ENCODE assay signal across 9 cellular contexts in genomic region chr2:105344704-105345345, GRCh38. TPM values are rescaled to one million over a fixed set of nuclear protein-coding genes. Genes with fewer than 3 reads are reported as not detected.
DNase-seq lines count a peak whose midpoint lies in the region; ATAC-seq and TF ChIP-seq lines count a peak whose summit lies in the region.
"Had no signal": no experiment of that assay in that cellular context is flagged by ENCODE, and none has a peak within 500 bp of the region (broad histone marks: within the 10 kb centered on the region; RNA-seq: fewer than 3 reads in every experiment).

No MANE protein-coding gene starts in this region.

- POLR2A ChIA-PET in HCT116 (lab: Charles Lee), result no interaction called here

- ATAC-seq in HCT116 (peak; percentile 63; the same call in 1 of the 2 replicates), T-helper 17 cell (no peak), HG03521 (IDR thresholded peaks at IDR 0.05; ENCODE audit: unreplicated experiment) (no peak), GM18520 (IDR thresholded peaks at IDR 0.05; ENCODE audit: unreplicated experiment) (no peak), GM21390 (IDR thresholded peaks at IDR 0.05; ENCODE audit: unreplicated experiment) (no peak)
- ATAC-seq: activated CD4-positive, CD25-positive, alpha-beta regulatory T cell treated with anti-CD3 and anti-CD28 coated beads, Interleukin-2, amount 50 U/mL, for 24 hours had no signal

- no peaks in the 10 kb centered on the region for H3K4me1 ChIP-seq in HCT116 (ENCODE audit: control insufficient read depth in 1 of 2, insufficient read depth in 2 of 2, low read length in 2 of 2)

- H3K4me2 ChIP-seq in HCT116 (ENCODE audit: low read length), result no peak overlapping the region

- no peaks in the 10 kb centered on the region for H3K9me2 ChIP-seq in HCT116 (ENCODE audit: insufficient read depth)

- H3K27ac ChIP-seq in HCT116 (ENCODE audit: low read depth, low read length), result no peak overlapping the region

- H3K27ac Mint-ChIP-seq in T-helper 17 cell, result peak overlapping the region; percentile 14

- H3K4me3 ChIP-seq in AG10803 (ENCODE audit: low read length) (no peak overlapping the region), HCT116 (replicated peaks in 1 of 2; ENCODE audit: low read depth in 1 of 2, low read length in 2 of 2) (no peak overlapping the region), kidney epithelial cell (ENCODE audit: low read depth, low read length) (no peak overlapping the region)

- RAD21 ChIA-PET in HCT116 (lab: Charles Lee; ENCODE audit: low non-redundant PET in 1 of 2, low total read pairs in 2 of 2, uncharacterized antibody in 2 of 2, unreplicated experiment in 2 of 2), result interaction anchor here in 1 of 2 experiments (0.6 to 1.0 kb wide), 3 partner anchors 174 to 731 kb away, joined by 3 read pairs; no protein-coding TSS in a partner anchor

- H3K9me3 ChIP-seq in HCT116 (ENCODE audit: control insufficient read depth in 1 of 2, insufficient read depth in 1 of 2, low read depth in 1 of 2, low read length in 2 of 2) (no peaks in the 10 kb centered on the region), T-helper 17 cell (ENCODE audit: control insufficient read depth, low read length, poor library complexity, severe bottlenecking) (no peaks in the 10 kb centered on the region)

- TF ChIP-seq CTCF in AG10803 (conservative IDR thresholded peaks at IDR 0.05; ENCODE audit: low read length), result peak; percentile 53
- TF ChIP-seq CTCF in HCT116 (IDR thresholded peaks at IDR 0.05 in 2 of 3, conservative IDR thresholded peaks at IDR 0.05 in 1 of 3; ENCODE audit: borderline replicate concordance in 1 of 3, insufficient read depth in 1 of 3, low read depth in 2 of 3, low read length in 2 of 3), result peak; percentile 36 to 60 (median 54); a peak in 5 of 6 replicates
- peak; percentile 20 for TF ChIP-seq CTCF in kidney epithelial cell (IDR thresholded peaks at IDR 0.05; ENCODE audit: insufficient read depth, low read length, poor library complexity, severe bottlenecking)

- intact Hi-C loops in HCT116 (cut with micrococcal nuclease), result loop anchor here (1.0 kb wide), 1 partner anchor 176 kb away; no protein-coding TSS in a partner anchor

- no peak overlapping the region for H3K4me3 Mint-ChIP-seq in T-helper 17 cell

- H3K36me3 Mint-ChIP-seq in T-helper 17 cell (ENCODE audit: low read depth), result peaks cover 12% of the 10 kb centered on the region

- no peak overlapping the region for H2AFZ ChIP-seq in HCT116 (ENCODE audit: low read depth, low read length, poor library complexity, severe bottlenecking)

- peaks cover 26% of the 10 kb centered on the region for H3K79me2 ChIP-seq in HCT116 (ENCODE audit: insufficient read depth, low read length)

- H3K27me3 ChIP-seq in HCT116 (ENCODE audit: insufficient read depth, low read length) (no peaks in the 10 kb centered on the region), kidney epithelial cell (ENCODE audit: control insufficient read depth, insufficient read depth, low read length) (no peaks in the 10 kb centered on the region)

- TF ChIP-seq RAD21 in HCT116 (IDR thresholded peaks at IDR 0.05; ENCODE audit: low read depth), result peak; percentile 66

- CTCF ChIA-PET in HCT116 (lab: Charles Lee), result interaction anchor here (0.9 to 4.4 kb wide), 6 partner anchors 171 to 202 kb away, joined by 3 to 48 read pairs (median 8); no protein-coding TSS in a partner anchor

- DNase-seq in AG10803 (ENCODE audit: low read depth), result peak; percentile 52
- DNase-seq in HCT116 (ENCODE audit: low read depth, low spot score), result no peak
- no peak for DNase-seq in T-helper 17 cell
- DNase-seq in kidney epithelial cell (ENCODE audit: low read depth), result no peak
- no peak for DNase-seq in UCSD-AML1 (lab: John Stamatoyannopoulos, UW; ENCODE audit: unreplicated experiment)

- no peaks in the 10 kb centered on the region for H3K27me3 Mint-ChIP-seq in T-helper 17 cell

- no peaks in the 10 kb centered on the region; the same call in 1 of the 2 replicates for H4K20me1 ChIP-seq in HCT116 (ENCODE audit: insufficient read depth)

- BruUV-seq in HCT116 (replicated peaks; lab: Mats Ljungman, UMichigan), result no TSS peak

- H3K36me3 ChIP-seq in HCT116 (ENCODE audit: control insufficient read depth in 1 of 2, insufficient read depth in 2 of 2, low read length in 2 of 2), result peaks cover 32 to 60% of the 10 kb centered on the region in 2 experiments; a peak in 3 of 4 replicates
- H3K36me3 ChIP-seq in kidney epithelial cell (ENCODE audit: control insufficient read depth, insufficient read depth, low read length), result no peaks in the 10 kb centered on the region

- TF ChIP-seq POLR2A in HCT116 (IDR thresholded peaks at IDR 0.05; ENCODE audit: borderline replicate concordance, extremely low read depth, insufficient read depth, insufficient read length), result no peak

- no peak overlapping the region for H3K9ac ChIP-seq in HCT116 (ENCODE audit: low read length)

- peaks cover 8% of the 10 kb centered on the region for H3K4me1 Mint-ChIP-seq in T-helper 17 cell

TF ChIP-seq in HCT116, 20 proteins besides CTCF, POLR2A, EP300 and RAD21:
- TF ChIP-seq MAX (IDR thresholded peaks at IDR 0.05) (no peak), YY1 (IDR thresholded peaks at IDR 0.05; ENCODE audit: extremely low read depth, insufficient replicate concordance, low read depth, low read length) (no peak), CEBPB (IDR thresholded peaks at IDR 0.05; ENCODE audit: low read depth) (no peak), ATF3 (IDR thresholded peaks at IDR 0.05) (no peak), EZH2phosphoT487 (IDR thresholded peaks at IDR 0.05; ENCODE audit: borderline replicate concordance) (no peak), TCF7L2 (IDR thresholded peaks at IDR 0.05; ENCODE audit: borderline replicate concordance, extremely low read depth, insufficient read depth, insufficient read length) (no peak), SP1 (IDR thresholded peaks at IDR 0.05; ENCODE audit: low read depth) (no peak), JUND (IDR thresholded peaks at IDR 0.05) (no peak)

RNA-seq across cellular contexts. Expression of gene C2orf49, which starts 7.5 kb away (rescaled TPM):
- total RNA-seq in HCT116 (2021; ENCODE audit: unreplicated experiment), result 17.2 TPM
- polyA plus RNA-seq in HCT116 (2012), result 7.0 and 9.9 TPM in 2 replicates
- total RNA-seq in T-helper 17 cell, result 10 to 100 TPM; 18.1 to 21.5 TPM
- total RNA-seq in kidney epithelial cell, result 23.3 and 29.5 TPM in 2 replicates

RNA-seq across cellular contexts. Expression of gene TGFBRAP1, which starts 15.3 kb away (rescaled TPM):
- total RNA-seq in HCT116 (2021; ENCODE audit: unreplicated experiment) (18.3 TPM), T-helper 17 cell (10 to 100 TPM; 18.5 to 19.1 TPM), kidney epithelial cell (19.6 and 24.1 TPM in 2 replicates)
- polyA plus RNA-seq in HCT116 (2012), result 9.7 and 11.1 TPM in 2 replicates

RNA-seq across cellular contexts. Expression of gene FHL2, which starts 54.0 kb away (rescaled TPM):
- total RNA-seq in HCT116 (2021; ENCODE audit: unreplicated experiment), result 86.6 TPM
- polyA plus RNA-seq in HCT116 (2012), result 150 and 161 TPM in 2 replicates
- total RNA-seq in T-helper 17 cell, result 1 to 10 TPM in 1 of 2 donors, under 1 TPM in 1; 0.65 to 8.9 TPM
- total RNA-seq in kidney epithelial cell, result 260 and 265 TPM in 2 replicates
